ENCODE assay signal across 1 cellular context in genomic region chr20:34825530-34826362, GRCh38.
A peak's percentile ranks its signal among the peaks of the same experiment; 100 is the strongest.
TF ChIP-seq lines count a peak whose summit lies in the region.

Gene NCOA6 (minus strand): TSS chr20:34825651. CDS start chr20:34782355, 43,296 bp downstream.

TF ChIP-seq in HepG2, 621 proteins besides CTCF, POLR2A, EP300 and RAD21 (continued from another document and continues in another):
- TF ChIP-seq GABPA (IDR thresholded peaks at IDR 0.05; ENCODE audit: low read depth, low read length) (no peak), GABPA (CRISPR knock-in tag; IDR thresholded peaks at IDR 0.05; ENCODE audit: low read depth) (no peak), HMG20A (CRISPR knock-in tag; IDR thresholded peaks at IDR 0.05; ENCODE audit: borderline replicate concordance) (no peak), SALL1 (CRISPR knock-in tag; IDR thresholded peaks at IDR 0.05) (no peak), ZNF264 (CRISPR knock-in tag; IDR thresholded peaks at IDR 0.05) (no peak), CCDC6 (CRISPR knock-in tag; IDR thresholded peaks at IDR 0.05) (peak; percentile 68; the same call in 1 of the 2 replicates), ZNF24 (IDR thresholded peaks at IDR 0.05) (peak; percentile 34; the same call in 1 of the 2 replicates), TGIF2 (CRISPR knock-in tag; IDR thresholded peaks at IDR 0.05) (no peak; the same call in 1 of the 2 replicates), ATF2 (CRISPR knock-in tag; IDR thresholded peaks at IDR 0.05) (no peak), HHEX (CRISPR knock-in tag; IDR thresholded peaks at IDR 0.05) (no peak), ZNF414 (CRISPR knock-in tag; IDR thresholded peaks at IDR 0.05) (no peak; the same call in 1 of the 2 replicates), BORCS8-MEF2B (CRISPR knock-in tag; IDR thresholded peaks at IDR 0.05) (no peak), E2F2 (CRISPR knock-in tag; IDR thresholded peaks at IDR 0.05; ENCODE audit: borderline replicate concordance) (0 out of 2 replicates have a peak, but pooled peaks have one; percentile 63), BRD4 (CRISPR knock-in tag; IDR thresholded peaks at IDR 0.05) (no peak), BCLAF1 (IDR thresholded peaks at IDR 0.05) (no peak), ZNF12 (CRISPR knock-in tag; IDR thresholded peaks at IDR 0.05) (no peak), MZF1 (CRISPR knock-in tag; IDR thresholded peaks at IDR 0.05; ENCODE audit: borderline replicate concordance) (no peak), FIP1L1 (IDR thresholded peaks at IDR 0.05; ENCODE audit: borderline replicate concordance, insufficient read depth, low read depth, low read length) (no peak), TP53 (CRISPR knock-in tag; conservative IDR thresholded peaks at IDR 0.05) (no peak), RFX5 (IDR thresholded peaks at IDR 0.05; ENCODE audit: low read depth, low read length) (no peak), IKZF4 (CRISPR knock-in tag; IDR thresholded peaks at IDR 0.05; ENCODE audit: borderline replicate concordance, low read depth, not compliant biosample characterization) (no peak), SIN3A (IDR thresholded peaks at IDR 0.05; ENCODE audit: borderline replicate concordance, low read depth, low read length) (0 out of 2 replicates have a peak, but pooled peaks have one; percentile 32), ATAD3A (CRISPR knock-in tag; IDR thresholded peaks at IDR 0.05) (no peak), SRF (IDR thresholded peaks at IDR 0.05; ENCODE audit: low read depth, low read length) (no peak), U2AF1 (optimal IDR thresholded peaks at IDR 0.05; ENCODE audit: low read depth, low read length) (no peak), KDM5A (IDR thresholded peaks at IDR 0.05; ENCODE audit: borderline replicate concordance, low read length) (no peak), ZNF30 (CRISPR knock-in tag; IDR thresholded peaks at IDR 0.05) (no peak), NCOR1 (IDR thresholded peaks at IDR 0.05; ENCODE audit: borderline replicate concordance, low read length) (no peak), MAFK (conservative IDR thresholded peaks at IDR 0.05 in 1 of 2, IDR thresholded peaks at IDR 0.05 in 1 of 2; ENCODE audit: low read length in 2 of 2) (no peak), PLSCR1 (CRISPR knock-in tag; IDR thresholded peaks at IDR 0.05; ENCODE audit: borderline replicate concordance) (no peak), ZNF547 (CRISPR knock-in tag; IDR thresholded peaks at IDR 0.05) (no peak; the same call in 1 of the 2 replicates), NR2F1 (CRISPR knock-in tag; IDR thresholded peaks at IDR 0.05) (peak; percentile 4 to 27; a peak in 1 of 4 replicates), ZNF564 (CRISPR knock-in tag; IDR thresholded peaks at IDR 0.05) (no peak; the same call in 1 of the 2 replicates), ZNF770 (CRISPR knock-in tag; IDR thresholded peaks at IDR 0.05) (no peak), EED (CRISPR knock-in tag; IDR thresholded peaks at IDR 0.05) (no peak), ZNF432 (CRISPR knock-in tag; IDR thresholded peaks at IDR 0.05; ENCODE audit: borderline replicate concordance) (no peak), ZNF816 (CRISPR knock-in tag; IDR thresholded peaks at IDR 0.05; ENCODE audit: borderline replicate concordance) (peak; percentile 89; the same call in 1 of the 2 replicates), ZNF501 (CRISPR knock-in tag; IDR thresholded peaks at IDR 0.05) (peak; percentile 28; the same call in 1 of the 2 replicates), KDM2A (CRISPR knock-in tag; IDR thresholded peaks at IDR 0.05; ENCODE audit: borderline replicate concordance, low read depth) (peak; percentile 23; the same call in 1 of the 2 replicates), ZNF780A (CRISPR knock-in tag; IDR thresholded peaks at IDR 0.05) (no peak), ZNF337 (CRISPR knock-in tag; IDR thresholded peaks at IDR 0.05; ENCODE audit: borderline replicate concordance, low read depth) (no peak), TBL1XR1 (IDR thresholded peaks at IDR 0.05; ENCODE audit: borderline replicate concordance, low read length, partially characterized antibody) (no peak), ZNF333 (CRISPR knock-in tag; IDR thresholded peaks at IDR 0.05; ENCODE audit: borderline replicate concordance) (no peak), KAT7 (CRISPR knock-in tag; IDR thresholded peaks at IDR 0.05; ENCODE audit: borderline replicate concordance) (no peak; the same call in none of the 2 replicates), PAXIP1 (CRISPR knock-in tag; conservative IDR thresholded peaks at IDR 0.05) (peak; percentile 28; the same call in 1 of the 2 replicates), ZNF776 (CRISPR knock-in tag; IDR thresholded peaks at IDR 0.05) (0 out of 2 replicates have a peak, but pooled peaks have one; percentile 26), ZMYM4 (CRISPR knock-in tag; IDR thresholded peaks at IDR 0.05) (peak; percentile 51; the same call in 1 of the 2 replicates), RARA (CRISPR knock-in tag; IDR thresholded peaks at IDR 0.05) (no peak), ELF4 (CRISPR knock-in tag; IDR thresholded peaks at IDR 0.05; ENCODE audit: borderline replicate concordance) (no peak), ZNF280D (CRISPR knock-in tag; IDR thresholded peaks at IDR 0.05) (no peak), ZNF660 (CRISPR knock-in tag; IDR thresholded peaks at IDR 0.05; ENCODE audit: borderline replicate concordance, low read depth) (no peak), ZNF367 (CRISPR knock-in tag; IDR thresholded peaks at IDR 0.05; ENCODE audit: borderline replicate concordance) (no peak; the same call in 1 of the 2 replicates), ZIK1 (CRISPR knock-in tag; IDR thresholded peaks at IDR 0.05; ENCODE audit: borderline replicate concordance, low read depth) (no peak), THAP11 (CRISPR knock-in tag; IDR thresholded peaks at IDR 0.05) (no peak; the same call in 1 of the 2 replicates), ZNF563 (CRISPR knock-in tag; IDR thresholded peaks at IDR 0.05) (peak; percentile 64; the same call in 1 of the 2 replicates), ATF3 (CRISPR knock-in tag; IDR thresholded peaks at IDR 0.05) (peak; percentile 54; the same call in 1 of the 2 replicates)
